1 cellular context compared by ENCODE assay signal in genomic region chr4:27123050-27123768, GRCh38.
TF ChIP-seq lines count a peak whose summit lies in the region.

No MANE protein-coding gene starts in this region.

TF ChIP-seq in GM23338, 12 proteins besides CTCF, POLR2A, EP300 and RAD21:
- TF ChIP-seq NANOG (IDR thresholded peaks at IDR 0.05; ENCODE audit: borderline replicate concordance) (peak; percentile 87; the same call in 1 of the 2 replicates), POLR2AphosphoS5 (IDR thresholded peaks at IDR 0.05; ENCODE audit: low read depth) (no peak), ZNF331 (CRISPR knock-in tag; IDR thresholded peaks at IDR 0.05; ENCODE audit: low read depth) (no peak), ZNF462 (CRISPR knock-in tag; IDR thresholded peaks at IDR 0.05) (peak; percentile 61; the same call in 1 of the 2 replicates), ZNF114 (CRISPR knock-in tag; IDR thresholded peaks at IDR 0.05) (0 out of 2 replicates have a peak, but pooled peaks have one; percentile 38)
